ENCODE assay signal across 37 cellular contexts in the genomic region with DNA sequence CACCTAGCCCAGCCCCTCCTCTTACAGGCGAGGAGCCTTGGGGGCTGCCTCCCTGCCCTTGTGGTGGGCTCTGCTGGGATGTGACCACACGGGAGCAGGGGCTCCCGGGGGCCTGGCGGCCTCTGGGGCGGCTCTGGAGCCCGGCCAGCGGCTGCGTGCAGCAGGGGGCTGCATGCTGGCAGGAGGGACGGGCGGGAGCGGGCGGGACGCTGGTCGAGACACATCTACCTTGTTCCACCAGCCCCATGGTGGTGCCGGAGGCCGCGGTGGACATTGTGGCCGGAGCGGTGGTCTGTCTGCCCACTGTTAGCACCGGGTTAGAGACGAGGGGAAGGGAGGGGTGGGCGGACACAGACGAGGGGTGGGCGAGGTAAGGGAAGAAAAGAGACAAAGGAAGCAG. TPM values are rescaled to one million over a fixed set of nuclear protein-coding genes. Genes with fewer than 3 reads are reported as not detected.
DNase-seq lines count a peak whose midpoint lies in the region; ATAC-seq and TF ChIP-seq lines count a peak whose summit lies in the region.
"Had no signal": no experiment of that assay in that cellular context is flagged by ENCODE, and none has a peak within 500 bp of the region (broad histone marks: within the 10 kb centered on the region; RNA-seq: fewer than 3 reads in every experiment).

No MANE protein-coding gene starts in this region.

- H3K27me3 Mint-ChIP-seq in activated T-helper 17 cell treated with anti-CD3 and anti-CD28 coated beads, Interleukin-2, amount 50 U/mL, for 72 hours: no peaks in the 10 kb centered on the region
- H3K27me3 Mint-ChIP-seq in glutamatergic neuron (ENCODE audit: unreplicated experiment): peaks cover 13% of the 10 kb centered on the region
- H3K27me3 Mint-ChIP-seq: CD4-positive, alpha-beta memory T cell; CD4-positive, alpha-beta T cell; CD4-positive, CD25-positive, alpha-beta regulatory T cell had no signal

- no peaks in the 10 kb centered on the region for H3K27me3 ChIP-seq in WERI-Rb-1 (ENCODE audit: insufficient read depth, low read depth, severe bottlenecking)
- H3K27me3 ChIP-seq in neuronal stem cell (ENCODE audit: control insufficient read depth in 3 of 3, insufficient read depth in 3 of 3, low read depth in 1 of 3, low read length in 3 of 3): peaks cover 0 to 31% (median 0%) of the 10 kb centered on the region in 3 experiments
- no peaks in the 10 kb centered on the region for H3K27me3 ChIP-seq in mesendoderm (ENCODE audit: insufficient read depth, low read length, poor library complexity)
- H3K27me3 ChIP-seq: BE2C; BLaER1; BLaER1 treated with 17β-estradiol and CSF1 and Interleukin-3, amounts not matched to agents 10 nM and 100 nM had no signal

- no peaks in the 10 kb centered on the region for H3K9me3 Mint-ChIP-seq in activated T-helper 17 cell treated with anti-CD3 and anti-CD28 coated beads, Interleukin-2, amount 50 U/mL, for 72 hours
- peaks cover 4% of the 10 kb centered on the region for H3K9me3 Mint-ChIP-seq in glutamatergic neuron (ENCODE audit: unreplicated experiment)
- H3K9me3 Mint-ChIP-seq: CD14-positive monocyte; CD4-positive, alpha-beta memory T cell; CD4-positive, alpha-beta T cell; CD4-positive, CD25-positive, alpha-beta regulatory T cell; CD8-positive, alpha-beta memory T cell; CD8-positive, alpha-beta T cell had no signal

- H3K9me3 ChIP-seq in WERI-Rb-1 (ENCODE audit: severe bottlenecking) (no peaks in the 10 kb centered on the region), neuronal stem cell (replicated peaks in 1 of 2; ENCODE audit: control insufficient read depth in 2 of 2, insufficient read depth in 1 of 2, low read depth in 1 of 2, low read length in 2 of 2) (no peaks in the 10 kb centered on the region)
- H3K9me3 ChIP-seq: A549; BE2C; BLaER1; BLaER1 treated with 17β-estradiol and CSF1 and Interleukin-3, amounts not matched to agents 10 nM and 100 nM; Caco-2 had no signal

- H2BK12ac ChIP-seq in neuronal stem cell (ENCODE audit: low read length): no peak overlapping the region

- H2BK15ac ChIP-seq in neuronal stem cell (ENCODE audit: low read length): no peak overlapping the region
- H2BK15ac ChIP-seq in mesendoderm (replicated peaks; ENCODE audit: low read depth): no peak overlapping the region

- DNase-seq in WERI-Rb-1 (no peak), glutamatergic neuron (no peak), neuronal stem cell (ENCODE audit: low spot score) (no peak), mesendoderm (no peak), NCI-H774 (lab: John Stamatoyannopoulos, UW) (no peak)
- DNase-seq: 8988T; ACHN; AML-193; BE2C; C1 segment of cervical spinal cord; Caco-2; Calu3; CD4-positive, alpha-beta memory T cell; CD4-positive, alpha-beta T cell; CD4-positive, CD25-positive, alpha-beta regulatory T cell; CD8-positive, alpha-beta memory T cell; CD8-positive, alpha-beta T cell; COR-L47; DMS 273 treated with DMSO at 0.1 percent for 48 hours; DMS153; DMS53; DMS79; DMS79 treated with DMSO at 0.1 percent for 48 hours; DND-41; EL had no signal

- H3K4me2 ChIP-seq in neuronal stem cell (ENCODE audit: insufficient read depth, low read length, poor library complexity, severe bottlenecking) (no peak overlapping the region), mesendoderm (ENCODE audit: low read length) (no peak overlapping the region)
- H3K4me2 ChIP-seq: A549; BLaER1; BLaER1 treated with 17β-estradiol and CSF1 and Interleukin-3, amounts not matched to agents 10 nM and 100 nM had no signal

- H2AK5ac ChIP-seq in neuronal stem cell (ENCODE audit: low read depth, low read length) (no peak overlapping the region), mesendoderm (ENCODE audit: low read length) (no peak overlapping the region)

- no peak overlapping the region for H4K8ac ChIP-seq in neuronal stem cell (ENCODE audit: low read depth, low read length)
- no peak overlapping the region for H4K8ac ChIP-seq in mesendoderm (ENCODE audit: low read depth, low read length)

- no CpG with 5 or more reads among the region's 24 CpGs for whole genome bisulfite sequencing in neuronal stem cell (ENCODE audit: extremely low coverage in 2 of 2, insufficient read length in 2 of 2, insufficient replicate concordance in 1 of 2), 2 donors
- WGBS in mesendoderm (ENCODE audit: extremely low coverage, insufficient coverage, low lambda C conversion rate): no CpG with 5 or more reads among the region's 24 CpGs

- no peaks in the 10 kb centered on the region for H3K36me3 ChIP-seq in WERI-Rb-1
- no peaks in the 10 kb centered on the region for H3K36me3 ChIP-seq in neuronal stem cell (replicated peaks in 1 of 2; ENCODE audit: control insufficient read depth in 2 of 2, insufficient read depth in 2 of 2, low read length in 2 of 2)
- no peaks in the 10 kb centered on the region for H3K36me3 ChIP-seq in mesendoderm (ENCODE audit: control insufficient read depth, insufficient read depth, low read length)
- H3K36me3 ChIP-seq: BE2C; BLaER1; BLaER1 treated with 17β-estradiol and CSF1 and Interleukin-3, amounts not matched to agents 10 nM and 100 nM had no signal

- H2BK5ac ChIP-seq in neuronal stem cell (ENCODE audit: low read length) (peak overlapping the region; percentile 43), mesendoderm (ENCODE audit: low read length) (no peak overlapping the region)

- no peaks in the 10 kb centered on the region for H3K79me1 ChIP-seq in neuronal stem cell (ENCODE audit: low read depth, low read length)
- no peaks in the 10 kb centered on the region for H3K79me1 ChIP-seq in mesendoderm (ENCODE audit: low read length)

- H4K91ac ChIP-seq in neuronal stem cell (ENCODE audit: low read depth, low read length, poor library complexity): no peak overlapping the region

- no peaks in the 10 kb centered on the region for H3K79me2 ChIP-seq in mesendoderm (ENCODE audit: control insufficient read depth, insufficient read depth, low read length)

- H3K4ac ChIP-seq in neuronal stem cell (ENCODE audit: low read length): no peak overlapping the region
- no peak overlapping the region for H3K4ac ChIP-seq in mesendoderm (ENCODE audit: low read depth, low read length)

- H3K4me1 ChIP-seq in neuronal stem cell (ENCODE audit: control insufficient read depth in 2 of 2, insufficient read depth in 1 of 2, low read depth in 1 of 2, low read length in 2 of 2): peaks cover 4 to 5% of the 10 kb centered on the region in 2 donors
- no peaks in the 10 kb centered on the region for H3K4me1 ChIP-seq in mesendoderm (ENCODE audit: control insufficient read depth, low read depth, low read length)
- H3K4me1 ChIP-seq: A549, Caco-2 had no signal

- no peaks in the 10 kb centered on the region for H3K36me3 Mint-ChIP-seq in activated T-helper 17 cell treated with anti-CD3 and anti-CD28 coated beads, Interleukin-2, amount 50 U/mL, for 72 hours (ENCODE audit: low read depth)
- H3K36me3 Mint-ChIP-seq in glutamatergic neuron (ENCODE audit: unreplicated experiment): no peaks in the 10 kb centered on the region
- H3K36me3 Mint-ChIP-seq: CD14-positive monocyte; CD4-positive, alpha-beta memory T cell; CD4-positive, CD25-positive, alpha-beta regulatory T cell; CD8-positive, alpha-beta memory T cell; CD8-positive, alpha-beta T cell had no signal

- no peak overlapping the region for H3K18ac ChIP-seq in neuronal stem cell (ENCODE audit: low read length)
- H3K18ac ChIP-seq in mesendoderm (ENCODE audit: low read length): no peak overlapping the region

- H3K27ac ChIP-seq in WERI-Rb-1 (peak overlapping the region; percentile 74), neuronal stem cell (replicated peaks; ENCODE audit: low read length) (no peak overlapping the region), mesendoderm (ENCODE audit: low read depth, low read length) (no peak overlapping the region)
- H3K27ac ChIP-seq: 22Rv1; A549; BLaER1; BLaER1 treated with 17β-estradiol and CSF1 and Interleukin-3, amounts not matched to agents 10 nM and 100 nM; C4-2B had no signal

- H3K9ac ChIP-seq in neuronal stem cell (ENCODE audit: low read depth, low read length, poor library complexity): no peak overlapping the region
- H3K9ac ChIP-seq in mesendoderm (ENCODE audit: low read length): no peak overlapping the region
- H3K9ac ChIP-seq: BLaER1; BLaER1 treated with 17β-estradiol and CSF1 and Interleukin-3, amounts not matched to agents 10 nM and 100 nM had no signal

- H3K4me3 ChIP-seq in WERI-Rb-1 (ENCODE audit: low read depth, low read length) (no peak overlapping the region), neuronal stem cell (ENCODE audit: low read length in 2 of 2) (no peak overlapping the region), mesendoderm (ENCODE audit: low read length) (no peak overlapping the region)
- H3K4me3 ChIP-seq: A549; BLaER1; BLaER1 treated with 17β-estradiol and CSF1 and Interleukin-3, amounts not matched to agents 10 nM and 100 nM had no signal

- TF ChIP-seq CTCF in WERI-Rb-1 (IDR thresholded peaks at IDR 0.05; ENCODE audit: low read depth, low read length) (no peak), glutamatergic neuron (IDR thresholded peaks at IDR 0.05; ENCODE audit: partially characterized antibody, unreplicated experiment) (no peak)

- no peak overlapping the region for H4K5ac ChIP-seq in mesendoderm (ENCODE audit: low read length)

- H2AFZ ChIP-seq in neuronal stem cell (ENCODE audit: low read length): no peak overlapping the region

- H3K27ac Mint-ChIP-seq in activated T-helper 17 cell treated with anti-CD3 and anti-CD28 coated beads, Interleukin-2, amount 50 U/mL, for 72 hours: peak overlapping the region; percentile 22
- H3K27ac Mint-ChIP-seq in glutamatergic neuron (ENCODE audit: unreplicated experiment): peak overlapping the region; percentile 25
- H3K27ac Mint-ChIP-seq: B cell; CD4-positive, alpha-beta memory T cell; CD4-positive, alpha-beta T cell; CD4-positive, CD25-positive, alpha-beta regulatory T cell; CD8-positive, alpha-beta T cell had no signal

- no peaks in the 10 kb centered on the region for H3K4me1 Mint-ChIP-seq in activated T-helper 17 cell treated with anti-CD3 and anti-CD28 coated beads, Interleukin-2, amount 50 U/mL, for 72 hours
- H3K4me1 Mint-ChIP-seq in glutamatergic neuron (ENCODE audit: low read depth, unreplicated experiment): peaks cover 21% of the 10 kb centered on the region
- H3K4me1 Mint-ChIP-seq: CD4-positive, alpha-beta memory T cell; CD8-positive, alpha-beta memory T cell had no signal

- H3K14ac ChIP-seq in neuronal stem cell (ENCODE audit: low read length): peak overlapping the region; percentile 26

- no peak overlapping the region for H3K4me3 Mint-ChIP-seq in activated T-helper 17 cell treated with anti-CD3 and anti-CD28 coated beads, Interleukin-2, amount 50 U/mL, for 72 hours
- no peak overlapping the region for H3K4me3 Mint-ChIP-seq in glutamatergic neuron (ENCODE audit: unreplicated experiment)
- H3K4me3 Mint-ChIP-seq: B cell; CD14-positive monocyte; CD4-positive, alpha-beta memory T cell; CD4-positive, alpha-beta T cell; CD4-positive, CD25-positive, alpha-beta regulatory T cell; CD8-positive, alpha-beta memory T cell; CD8-positive, alpha-beta T cell had no signal

- no peak overlapping the region for H3K56ac ChIP-seq in mesendoderm (ENCODE audit: low read length)

- H2BK120ac ChIP-seq in neuronal stem cell (ENCODE audit: low read depth, low read length): no peak overlapping the region
- no peak overlapping the region for H2BK120ac ChIP-seq in mesendoderm (ENCODE audit: low read depth, low read length)

- no peak for ATAC-seq in activated T-helper 17 cell treated with anti-CD3 and anti-CD28 coated beads, Interleukin-2, amount 50 U/mL, for 72 hours (replicated peaks)
- ATAC-seq in GM19035 (IDR thresholded peaks at IDR 0.05; ENCODE audit: unreplicated experiment) (no peak), HG02870 (IDR thresholded peaks at IDR 0.05; ENCODE audit: unreplicated experiment) (no peak)
- ATAC-seq: A549; CD8-positive, alpha-beta T cell had no signal

- H3K23ac ChIP-seq in neuronal stem cell (ENCODE audit: low read depth, low read length, poor library complexity) (no peak overlapping the region), mesendoderm (ENCODE audit: low read length) (no peak overlapping the region)

RNA-seq across cellular contexts. Expression of gene YKT6, which starts 38.6 kb away (rescaled TPM):
- 10 to 100 TPM; 34.4 to 66.8 TPM for total RNA-seq in activated T-helper 17 cell treated with anti-CD3 and anti-CD28 coated beads, Interleukin-2, amount 50 U/mL, for 72 hours
- total RNA-seq in glutamatergic neuron (ENCODE audit: unreplicated experiment): 178 TPM
- 71.1 TPM for polyA plus RNA-seq in neuronal stem cell (2013, experiment 1 of 2)
- polyA plus RNA-seq in neuronal stem cell (2013, experiment 2 of 2): 69.2 TPM
- 85.8 TPM for polyA plus RNA-seq in mesendoderm (2013, experiment 1 of 2)
- 88.1 TPM for polyA plus RNA-seq in mesendoderm (2013, experiment 2 of 2)

RNA-seq across cellular contexts. Expression of gene GCK, which starts 50.1 kb away (rescaled TPM):
- total RNA-seq in activated T-helper 17 cell treated with anti-CD3 and anti-CD28 coated beads, Interleukin-2, amount 50 U/mL, for 72 hours: 1 to 10 TPM in 1 of 2 donors, under 1 TPM in 1; 0.58 to 1.2 TPM
- total RNA-seq in glutamatergic neuron (ENCODE audit: unreplicated experiment): 43.9 TPM
- polyA plus RNA-seq in neuronal stem cell (2013, experiment 1 of 2): 0.60 TPM
- polyA plus RNA-seq in neuronal stem cell (2013, experiment 2 of 2): 0.46 TPM
- 3.5 TPM for polyA plus RNA-seq in mesendoderm (2013, experiment 1 of 2)
- 3.7 TPM for polyA plus RNA-seq in mesendoderm (2013, experiment 2 of 2)
- total RNA-seq: A172; A673; Caco-2; Calu3; CD4-positive, CD25-positive, alpha-beta regulatory T cell had no signal
- polyA plus RNA-seq: CD14-positive monocyte had no signal

Comparison
In these comparisons a context has a peak if more than half of its experiments do, and no peak if none do; other contexts are left out.
1. RNA of gene GCK, which starts 50.1 kb away (total RNA-seq): 43.9 TPM in glutamatergic neuron (single experiment); 0.58 to 1.2 TPM in activated T-helper 17 cell treated with anti-CD3 and anti-CD28 coated beads, Interleukin-2, amount 50 U/mL, for 72 hours; every median in the first group is over 10 times any median in the second.